ENCODE assay signal across 16 cellular contexts in the genomic region with DNA sequence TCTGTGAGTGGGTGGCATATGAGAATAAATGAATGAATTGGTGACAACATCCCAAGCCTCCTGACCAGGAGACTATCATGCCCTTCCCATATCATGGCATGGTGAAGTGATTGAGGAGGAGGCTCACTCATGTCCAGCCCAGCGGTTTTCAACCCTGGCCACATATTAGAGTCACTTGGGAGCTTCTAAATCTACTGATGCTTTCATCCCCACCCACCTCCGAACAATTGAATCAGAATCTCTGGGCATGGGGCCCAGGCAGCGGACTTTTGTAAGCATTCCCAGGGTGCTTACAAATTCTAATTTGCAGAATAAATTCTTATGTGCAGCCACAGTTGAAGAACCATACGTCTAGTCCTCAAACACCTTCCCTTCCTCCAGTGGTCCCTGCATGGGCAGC.
A peak's percentile ranks its signal among the peaks of the same experiment; 100 is the strongest.
DNase-seq lines count a peak whose midpoint lies in the region; TF ChIP-seq lines count a peak whose summit lies in the region.
"Had no signal": no experiment of that assay in that cellular context is flagged by ENCODE, and none has a peak within 500 bp of the region (broad histone marks: within the 10 kb centered on the region; RNA-seq: fewer than 3 reads in every experiment).

No MANE protein-coding gene starts in this region.

- TF ChIP-seq CTCF in AG09309 (IDR thresholded peaks at IDR 0.05; ENCODE audit: control insufficient read depth, insufficient read depth, low read depth, low read length, missing control alignments) (no peak), choroid plexus epithelial cell (conservative IDR thresholded peaks at IDR 0.05; ENCODE audit: low read depth, low read length) (no peak), hepatocyte (IDR thresholded peaks at IDR 0.05; ENCODE audit: poor library complexity) (no peak)

- no peaks in the 10 kb centered on the region for H3K9me3 ChIP-seq in hepatocyte (ENCODE audit: low read depth)
- H3K9me3 ChIP-seq: HAP-1, testis had no signal

- DNase-seq in AG09309 (ENCODE audit: low read depth) (peak; percentile 20), M059J (ENCODE audit: low read depth) (peak; percentile 66), choroid plexus epithelial cell (ENCODE audit: low read depth) (peak; percentile 21), occipital lobe (lab: John Stamatoyannopoulos, UW) (peak; percentile 47), HuH-7.5 (ENCODE audit: low spot score) (no peak), hepatocyte (ENCODE audit: low spot score) (no peak), D341Med (ENCODE audit: low spot score) (no peak)
- DNase-seq in activated CD4-positive, alpha-beta T cell treated with anti-CD3 and anti-CD28 coated beads, Interleukin-2, amount 10 ng/mL, durations not matched to agents 24 days and 14 days = no peak
- DNase-seq: foreskin melanocyte had no signal

- H3K4me3 Mint-ChIP-seq in activated CD4-positive, alpha-beta T cell treated with anti-CD3 and anti-CD28 coated beads, Interleukin-2, amount 10 ng/mL, durations not matched to agents 24 days and 14 days = no peak overlapping the region
- H3K4me3 Mint-ChIP-seq: activated CD8-positive, alpha-beta T cell treated with anti-CD3 and anti-CD28 coated beads, Interleukin-2, amount 10 ng/mL, durations not matched to agents 7 days and 5 days; central memory CD8-positive, alpha-beta T cell; effector memory CD8-positive, alpha-beta T cell; naive thymus-derived CD4-positive, alpha-beta T cell had no signal

- peaks cover 8% of the 10 kb centered on the region for H3K27me3 Mint-ChIP-seq in activated CD4-positive, alpha-beta T cell treated with anti-CD3 and anti-CD28 coated beads, Interleukin-2, amount 10 ng/mL, durations not matched to agents 24 days and 14 days

- H3K27me3 ChIP-seq in hepatocyte = no peaks in the 10 kb centered on the region
- H3K27me3 ChIP-seq: testis had no signal

- H3K27ac ChIP-seq in hepatocyte = no peak overlapping the region
- H3K27ac ChIP-seq: testis had no signal

- no peaks in the 10 kb centered on the region for H3K36me3 ChIP-seq in hepatocyte (replicated peaks; ENCODE audit: insufficient read depth, low read depth)
- H3K36me3 ChIP-seq: HAP-1 had no signal

- H2AFZ ChIP-seq in hepatocyte = no peak overlapping the region

- H3K4me1 Mint-ChIP-seq in activated CD4-positive, alpha-beta T cell treated with anti-CD3 and anti-CD28 coated beads, Interleukin-2, amount 10 ng/mL, durations not matched to agents 24 days and 14 days = no peaks in the 10 kb centered on the region
- H3K4me1 Mint-ChIP-seq: central memory CD8-positive, alpha-beta T cell had no signal

- H3K36me3 Mint-ChIP-seq in activated CD4-positive, alpha-beta T cell treated with anti-CD3 and anti-CD28 coated beads, Interleukin-2, amount 10 ng/mL, durations not matched to agents 24 days and 14 days (ENCODE audit: low read depth) = no peaks in the 10 kb centered on the region
- H3K36me3 Mint-ChIP-seq: activated naive CD4-positive, alpha-beta T cell treated with anti-CD3 and anti-CD28 coated beads, Interleukin-2, amount 50 U/mL, for 72 hours; naive thymus-derived CD4-positive, alpha-beta T cell had no signal

- H4K20me1 ChIP-seq in hepatocyte (ENCODE audit: insufficient read depth, poor library complexity, severe bottlenecking) = no peaks in the 10 kb centered on the region

- WGBS in hepatocyte (ENCODE audit: low lambda C conversion rate, missing lambda C conversion rate) = 65% methylated on average over 4 of the region's 4 CpGs

- no peaks in the 10 kb centered on the region for H3K9me3 Mint-ChIP-seq in activated CD4-positive, alpha-beta T cell treated with anti-CD3 and anti-CD28 coated beads, Interleukin-2, amount 10 ng/mL, durations not matched to agents 24 days and 14 days
- H3K9me3 Mint-ChIP-seq: activated naive CD4-positive, alpha-beta T cell treated with anti-CD3 and anti-CD28 coated beads, Interleukin-2, amount 50 U/mL, for 72 hours; central memory CD8-positive, alpha-beta T cell; effector memory CD8-positive, alpha-beta T cell; naive thymus-derived CD4-positive, alpha-beta T cell had no signal

- H3K27ac Mint-ChIP-seq in activated CD4-positive, alpha-beta T cell treated with anti-CD3 and anti-CD28 coated beads, Interleukin-2, amount 10 ng/mL, durations not matched to agents 24 days and 14 days = no peak overlapping the region
- H3K27ac Mint-ChIP-seq: activated CD8-positive, alpha-beta T cell treated with anti-CD3 and anti-CD28 coated beads, Interleukin-2, amount 10 ng/mL, durations not matched to agents 7 days and 5 days; activated naive CD4-positive, alpha-beta T cell treated with anti-CD3 and anti-CD28 coated beads, Interleukin-2, amount 50 U/mL, for 72 hours; effector memory CD8-positive, alpha-beta T cell; naive thymus-derived CD4-positive, alpha-beta T cell had no signal

- no peak overlapping the region for H3K4me2 ChIP-seq in hepatocyte

- intact Hi-C loops in activated CD4-positive, alpha-beta T cell treated with anti-CD3 and anti-CD28 coated beads, Interleukin-2, amount 10 ng/mL, durations not matched to agents 24 days and 14 days (cut with micrococcal nuclease) = loop anchor here (1.0 kb wide), 1 partner anchor 277 kb away; no protein-coding TSS in a partner anchor

- peaks cover 11% of the 10 kb centered on the region for H3K4me1 ChIP-seq in hepatocyte (ENCODE audit: insufficient read depth)
- H3K4me1 ChIP-seq: HAP-1, testis had no signal

- no peaks in the 10 kb centered on the region for H3K9me2 ChIP-seq in hepatocyte (replicated peaks; ENCODE audit: insufficient read depth)

- H3K79me2 ChIP-seq in hepatocyte = no peaks in the 10 kb centered on the region

- H3K4me3 ChIP-seq in AG09309 (ENCODE audit: control insufficient read depth, low read depth, low read length) = no peak overlapping the region
- no peak overlapping the region for H3K4me3 ChIP-seq in choroid plexus epithelial cell (ENCODE audit: low read depth, low read length)
- H3K4me3 ChIP-seq in hepatocyte = no peak overlapping the region
- H3K4me3 ChIP-seq: HAP-1, testis had no signal

Comparison
In these comparisons a context has a peak if more than half of its experiments do, and no peak if none do; other contexts are left out.
1. DNase-seq: peak in AG09309 (single experiment), M059J (single experiment), choroid plexus epithelial cell (single experiment) and occipital lobe (single experiment); none in HuH-7.5 (single experiment), hepatocyte (single experiment), activated CD4-positive, alpha-beta T cell treated with anti-CD3 and anti-CD28 coated beads, Interleukin-2, amount 10 ng/mL, durations not matched to agents 24 days and 14 days (single experiment) and D341Med (single experiment).